ENCODE assay signal across 23 cellular contexts in the genomic region with DNA sequence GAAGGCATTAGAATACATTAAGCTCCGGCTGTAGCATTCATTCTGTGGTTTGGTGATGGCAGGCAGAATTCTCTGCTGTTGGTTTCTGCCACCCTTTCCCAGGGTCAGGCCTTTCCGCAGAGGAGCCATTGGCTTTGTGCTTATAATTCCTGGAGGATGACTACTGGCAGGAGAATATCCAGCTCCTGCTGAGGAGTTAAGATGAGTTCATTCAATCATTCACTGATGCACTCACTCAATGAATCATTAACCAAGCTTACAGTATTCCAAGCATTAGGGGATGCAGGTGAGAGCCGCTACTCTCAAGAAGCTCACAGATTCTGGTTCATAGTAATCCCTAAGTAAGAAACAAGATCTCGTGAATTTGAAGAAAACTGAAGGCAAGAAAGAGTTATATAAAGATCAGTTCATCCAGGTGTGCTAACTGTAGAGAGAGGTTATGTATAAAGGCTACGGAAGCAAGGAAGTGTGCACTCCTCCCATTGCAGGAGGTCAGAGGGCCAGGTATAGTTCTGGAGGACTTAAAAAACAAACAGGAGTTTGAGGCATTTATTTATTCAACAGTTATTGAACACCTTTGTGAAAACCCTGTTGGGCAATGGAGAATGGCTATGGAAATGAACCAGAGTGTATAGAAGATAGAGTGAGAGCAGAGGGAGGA.
DNase-seq lines count a peak whose midpoint lies in the region; ATAC-seq, FAIRE-seq and TF ChIP-seq lines count a peak whose summit lies in the region.
"Had no signal": no experiment of that assay in that cellular context is flagged by ENCODE, and none has a peak within 500 bp of the region (broad histone marks: within the 10 kb centered on the region; RNA-seq: fewer than 3 reads in every experiment).

No MANE protein-coding gene starts in this region.

- H4K20me1 ChIP-seq in HepG2 (ENCODE audit: insufficient read depth, low read length) = no peaks in the 10 kb centered on the region

- no peaks in the 10 kb centered on the region for H3K36me3 ChIP-seq in HUES48 (ENCODE audit: control insufficient read depth, insufficient read depth, low read length)
- no peaks in the 10 kb centered on the region for H3K36me3 ChIP-seq in bronchial epithelial cell (ENCODE audit: control insufficient read depth, insufficient read depth, low read length)
- H3K36me3 ChIP-seq in HepG2 (replicated peaks in 1 of 2; ENCODE audit: control insufficient read depth in 1 of 2, insufficient read depth in 2 of 2, low read length in 2 of 2) = no peaks in the 10 kb centered on the region
- H3K36me3 ChIP-seq: ovary, tibial artery had no signal

- H3K27ac Mint-ChIP-seq in activated T-helper 2 cell treated with anti-CD3 and anti-CD28 coated beads, Interferon-gamma antibody, Interleukin-2, Interleukin-4, amounts not matched to agents 10 μg/mL and 5 μg/mL and 100 μg/mL, durations not matched to agents 14 hours and 24 hours and 36 hours = no peak overlapping the region

- POLR2A ChIA-PET in HepG2 (lab: Yijun Ruan, JAX) = no interaction called here

- TF ChIP-seq EP300 in HepG2 (IDR thresholded peaks at IDR 0.05; ENCODE audit: low read depth in 2 of 2, low read length in 2 of 2) (no peak), HepG2 (CRISPR knock-in tag; IDR thresholded peaks at IDR 0.05; ENCODE audit: borderline replicate concordance) (no peak)

- no peak overlapping the region for H2AFZ ChIP-seq in HepG2 (ENCODE audit: low read length)

- H3K27me3 ChIP-seq in HUES48 (ENCODE audit: control insufficient read depth, insufficient read depth, low read length) (no peaks in the 10 kb centered on the region), bronchial epithelial cell (ENCODE audit: control insufficient read depth, insufficient read depth, low read length) (no peaks in the 10 kb centered on the region), HepG2 (ENCODE audit: control insufficient read depth in 1 of 2, insufficient read depth in 2 of 2, low read length in 2 of 2) (peaks cover 0 to 6% of the 10 kb centered on the region in 2 experiments; a peak in 1 of 5 replicates)
- H3K27me3 ChIP-seq: ovary, tibial artery had no signal

- CTCF ChIA-PET in HepG2 (lab: Yijun Ruan, JAX; ENCODE audit: low intra/inter-chr PET ratio, low total read pairs) = no interaction called here

- in situ Hi-C loops in HepG2 (cut with HindIII; ENCODE audit: extremely low pct_ligation_motif_present, low pct_unique_long_range_greater_than_20kb) = no loop called here

- peak overlapping the region; percentile 67 for H3K4me2 ChIP-seq in HepG2 (ENCODE audit: low read depth, low read length)

- intact Hi-C loops in HepG2 (cut with micrococcal nuclease; ENCODE audit: unreplicated experiment) = no loop called here
- intact Hi-C loops in activated T-helper 2 cell treated with anti-CD3 and anti-CD28 coated beads, Interferon-gamma antibody, Interleukin-2, Interleukin-4, amounts not matched to agents 10 μg/mL and 5 μg/mL and 100 μg/mL, durations not matched to agents 14 hours and 24 hours and 36 hours (cut with micrococcal nuclease) = no loop called here

- H3K79me2 ChIP-seq in HepG2 (ENCODE audit: insufficient read depth, low read length) = no peaks in the 10 kb centered on the region

- H3K9me3 ChIP-seq in HUES48 (ENCODE audit: control insufficient read depth, insufficient read depth, low read length) (no peaks in the 10 kb centered on the region), HepG2 (ENCODE audit: low read length) (no peaks in the 10 kb centered on the region)
- H3K9me3 ChIP-seq: ovary, tibial artery had no signal

- H3K27me3 Mint-ChIP-seq in activated T-helper 2 cell treated with anti-CD3 and anti-CD28 coated beads, Interferon-gamma antibody, Interleukin-2, Interleukin-4, amounts not matched to agents 10 μg/mL and 5 μg/mL and 100 μg/mL, durations not matched to agents 14 hours and 24 hours and 36 hours (ENCODE audit: low read depth) = peaks cover 7% of the 10 kb centered on the region

- DNase-seq in bronchial epithelial cell (ENCODE audit: low read depth) (peak; percentile 47), HepG2 (ENCODE audit: low spot score) (peak; percentile 36), 8988T (no peak)
- no peak for DNase-seq in activated T-helper 2 cell treated with anti-CD3 and anti-CD28 coated beads, Interferon-gamma antibody, Interleukin-2, Interleukin-4, amounts not matched to agents 10 μg/mL and 5 μg/mL and 100 μg/mL, durations not matched to agents 14 hours and 24 hours and 36 hours (ENCODE audit: low spot score)
- DNase-seq: activated CD4-positive, alpha-beta T cell treated with anti-CD3 and anti-CD28 coated beads, Interleukin-2, amount 50 U/mL, for 4 hours; activated naive CD4-positive, alpha-beta T cell; aorta; effector memory CD4-positive, alpha-beta T cell; head of caudate nucleus; mammary epithelial cell; NCI-H2029 treated with DMSO at 0.1 percent for 48 hours; NCI-H510A; ovary; stimulated activated CD4-positive, alpha-beta T cell treated with anti-CD3 and anti-CD28 coated beads, Interleukin-2, amount 100 ng/mL, for 24 hours; stimulated activated naive CD4-positive, alpha-beta T cell treated with Interleukin-2 at 50 U/mL for 16 hours; tibial artery had no signal

- no peak for TF ChIP-seq POLR2A in HepG2 (IDR thresholded peaks at IDR 0.05; ENCODE audit: insufficient read depth in 1 of 2, low read depth in 2 of 2, low read length in 2 of 2)

- H3K36me3 Mint-ChIP-seq in activated T-helper 2 cell treated with anti-CD3 and anti-CD28 coated beads, Interferon-gamma antibody, Interleukin-2, Interleukin-4, amounts not matched to agents 10 μg/mL and 5 μg/mL and 100 μg/mL, durations not matched to agents 14 hours and 24 hours and 36 hours (ENCODE audit: low read depth) = no peaks in the 10 kb centered on the region

- FAIRE-seq in bronchial epithelial cell (lab: Jason Lieb, UNC) = no peak
- FAIRE-seq in HepG2 (lab: Jason Lieb, UNC) = no peak
- FAIRE-seq: K562 had no signal

- H3K4me1 ChIP-seq in HUES48 (ENCODE audit: control insufficient read depth, insufficient read depth, low read length) = peaks cover 12% of the 10 kb centered on the region
- peaks cover 36% of the 10 kb centered on the region for H3K4me1 ChIP-seq in HepG2 (ENCODE audit: insufficient read depth, low read length)
- H3K4me1 ChIP-seq: tibial artery had no signal

- no peak overlapping the region for H3K4me3 ChIP-seq in HUES48 (ENCODE audit: low read depth, low read length)
- H3K4me3 ChIP-seq in bronchial epithelial cell (ENCODE audit: low read depth, low read length) = no peak overlapping the region
- H3K4me3 ChIP-seq in HepG2 (replicated peaks in 1 of 3; ENCODE audit: insufficient read depth in 1 of 3, low read depth in 2 of 3, low read length in 3 of 3) = peak overlapping the region in 2 of 3 experiments; percentile 10 to 13; a peak in 2 of 6 replicates
- H3K4me3 ChIP-seq: K562, ovary, tibial artery had no signal

- TF ChIP-seq CTCF in 22Rv1 (IDR thresholded peaks at IDR 0.05) = no peak
- no peak for TF ChIP-seq CTCF in bronchial epithelial cell (IDR thresholded peaks at IDR 0.05; ENCODE audit: insufficient read depth, low read length, severe bottlenecking)
- TF ChIP-seq CTCF in HepG2 (CRISPR knock-in tag; IDR thresholded peaks at IDR 0.05) = no peak

- H3K4me1 Mint-ChIP-seq in activated T-helper 2 cell treated with anti-CD3 and anti-CD28 coated beads, Interferon-gamma antibody, Interleukin-2, Interleukin-4, amounts not matched to agents 10 μg/mL and 5 μg/mL and 100 μg/mL, durations not matched to agents 14 hours and 24 hours and 36 hours (ENCODE audit: low read depth) = no peaks in the 10 kb centered on the region

- no peak overlapping the region for H3K4me3 Mint-ChIP-seq in activated T-helper 2 cell treated with anti-CD3 and anti-CD28 coated beads, Interferon-gamma antibody, Interleukin-2, Interleukin-4, amounts not matched to agents 10 μg/mL and 5 μg/mL and 100 μg/mL, durations not matched to agents 14 hours and 24 hours and 36 hours (ENCODE audit: low read depth)

- BruUV-seq in HepG2 (replicated peaks; lab: Mats Ljungman, UMichigan) = no TSS peak

- peak; percentile 87 for ATAC-seq in HepG2
- ATAC-seq in HG02885 (IDR thresholded peaks at IDR 0.05; ENCODE audit: poor library complexity, unreplicated experiment) = no peak
- no peak for ATAC-seq in HG02623 (IDR thresholded peaks at IDR 0.05; ENCODE audit: unreplicated experiment)
- ATAC-seq: K562 had no signal

- H3K27ac ChIP-seq in 22Rv1 = peak overlapping the region; percentile 37
- H3K27ac ChIP-seq in HUES48 (ENCODE audit: low read depth, low read length) = peak overlapping the region; percentile 46
- H3K27ac ChIP-seq in HepG2 (ENCODE audit: extremely low read length, insufficient read depth, low read length) = peak overlapping the region; percentile 0
- H3K27ac ChIP-seq: C4-2B, HL-60, ovary, tibial artery had no signal

- no peaks in the 10 kb centered on the region for H3K9me3 Mint-ChIP-seq in activated T-helper 2 cell treated with anti-CD3 and anti-CD28 coated beads, Interferon-gamma antibody, Interleukin-2, Interleukin-4, amounts not matched to agents 10 μg/mL and 5 μg/mL and 100 μg/mL, durations not matched to agents 14 hours and 24 hours and 36 hours

- no peak for TF ChIP-seq RAD21 in HepG2 (CRISPR knock-in tag; IDR thresholded peaks at IDR 0.05)

- WGBS in HepG2 (ENCODE audit: low lambda C conversion rate) = 4% methylated on average over 5 of the region's 5 CpGs

- H3K9ac ChIP-seq in HUES48 (ENCODE audit: low read depth, low read length) (no peak overlapping the region), HepG2 (ENCODE audit: insufficient read depth, low read depth, low read length) (no peak overlapping the region)

TF ChIP-seq in HepG2, 621 proteins besides CTCF, POLR2A, EP300 and RAD21 (continues in another document):
- TF ChIP-seq, protein P1, sequence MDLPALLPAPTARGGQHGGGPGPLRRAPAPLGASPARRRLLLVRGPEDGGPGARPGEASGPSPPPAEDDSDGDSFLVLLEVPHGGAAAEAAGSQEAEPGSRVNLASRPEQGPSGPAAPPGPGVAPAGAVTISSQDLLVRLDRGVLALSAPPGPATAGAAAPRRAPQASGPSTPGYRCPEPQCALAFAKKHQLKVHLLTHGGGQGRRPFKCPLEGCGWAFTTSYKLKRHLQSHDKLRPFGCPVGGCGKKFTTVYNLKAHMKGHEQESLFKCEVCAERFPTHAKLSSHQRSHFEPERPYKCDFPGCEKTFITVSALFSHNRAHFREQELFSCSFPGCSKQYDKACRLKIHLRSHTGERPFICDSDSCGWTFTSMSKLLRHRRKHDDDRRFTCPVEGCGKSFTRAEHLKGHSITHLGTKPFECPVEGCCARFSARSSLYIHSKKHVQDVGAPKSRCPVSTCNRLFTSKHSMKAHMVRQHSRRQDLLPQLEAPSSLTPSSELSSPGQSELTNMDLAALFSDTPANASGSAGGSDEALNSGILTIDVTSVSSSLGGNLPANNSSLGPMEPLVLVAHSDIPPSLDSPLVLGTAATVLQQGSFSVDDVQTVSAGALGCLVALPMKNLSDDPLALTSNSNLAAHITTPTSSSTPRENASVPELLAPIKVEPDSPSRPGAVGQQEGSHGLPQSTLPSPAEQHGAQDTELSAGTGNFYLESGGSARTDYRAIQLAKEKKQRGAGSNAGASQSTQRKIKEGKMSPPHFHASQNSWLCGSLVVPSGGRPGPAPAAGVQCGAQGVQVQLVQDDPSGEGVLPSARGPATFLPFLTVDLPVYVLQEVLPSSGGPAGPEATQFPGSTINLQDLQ (CRISPR knock-in tag; IDR thresholded peaks at IDR 0.05) = no peak

Comparison
In these comparisons a context has a peak if more than half of its experiments do, and no peak if none do; other contexts are left out.
1. H3K4me3 ChIP-seq: peak in HepG2 (2 of 3); none in HUES48 (single experiment) and bronchial epithelial cell (single experiment).
2. DNase-seq: peak in bronchial epithelial cell (single experiment) and HepG2 (single experiment); none in 8988T (single experiment) and activated T-helper 2 cell treated with anti-CD3 and anti-CD28 coated beads, Interferon-gamma antibody, Interleukin-2, Interleukin-4, amounts not matched to agents 10 μg/mL and 5 μg/mL and 100 μg/mL, durations not matched to agents 14 hours and 24 hours and 36 hours (single experiment).
3. Peak in every context shown above with its lines, with median percentiles within 50 percentile points of each other: H3K27ac ChIP-seq.